18 cellular contexts compared by ENCODE assay signal in genomic region chr1:245090491-245091090, GRCh38.
A peak's percentile ranks its signal among the peaks of the same experiment; 100 is the strongest.
DNase-seq lines count a peak whose midpoint lies in the region; ATAC-seq and TF ChIP-seq lines count a peak whose summit lies in the region.
"Had no signal": no experiment of that assay in that cellular context is flagged by ENCODE, and none has a peak within 500 bp of the region (broad histone marks: within the 10 kb centered on the region; RNA-seq: fewer than 3 reads in every experiment).

No MANE protein-coding gene starts in this region.

- H3K79me2 ChIP-seq in HCT116 (ENCODE audit: insufficient read depth, low read length): no peaks in the 10 kb centered on the region
- no peaks in the 10 kb centered on the region for H3K79me2 ChIP-seq in hepatocyte

- no peak overlapping the region for H2AK5ac ChIP-seq in neuronal stem cell (ENCODE audit: low read depth, low read length)

- no peaks in the 10 kb centered on the region for H3K79me1 ChIP-seq in neuronal stem cell (ENCODE audit: low read depth, low read length)

- TF ChIP-seq RAD21 in HCT116 (IDR thresholded peaks at IDR 0.05; ENCODE audit: low read depth): no peak

- H3K9me3 ChIP-seq in HCT116 (ENCODE audit: control insufficient read depth in 1 of 2, insufficient read depth in 1 of 2, low read depth in 1 of 2, low read length in 2 of 2) (no peaks in the 10 kb centered on the region), hepatocyte (ENCODE audit: low read depth) (no peaks in the 10 kb centered on the region), neuronal stem cell (replicated peaks in 1 of 2; ENCODE audit: control insufficient read depth in 2 of 2, insufficient read depth in 1 of 2, low read depth in 1 of 2, low read length in 2 of 2) (no peaks in the 10 kb centered on the region), heart right ventricle (no peaks in the 10 kb centered on the region)
- H3K9me3 ChIP-seq: SJCRH30 had no signal

- no peak overlapping the region for H3K14ac ChIP-seq in neuronal stem cell (ENCODE audit: low read length)

- H3K9me2 ChIP-seq in HCT116 (ENCODE audit: insufficient read depth): no peaks in the 10 kb centered on the region
- H3K9me2 ChIP-seq in hepatocyte (replicated peaks; ENCODE audit: insufficient read depth): no peaks in the 10 kb centered on the region

- intact Hi-C loops in HCT116 (cut with micrococcal nuclease): no loop called here
- intact Hi-C loops in heart right ventricle (cut with DNase I): no loop called here

- BruUV-seq in HCT116 (replicated peaks; lab: Mats Ljungman, UMichigan): no TSS peak

- H3K27me3 ChIP-seq in HCT116 (ENCODE audit: insufficient read depth, low read length) (no peaks in the 10 kb centered on the region), hepatocyte (no peaks in the 10 kb centered on the region), neuronal stem cell (ENCODE audit: control insufficient read depth in 3 of 3, insufficient read depth in 3 of 3, low read depth in 1 of 3, low read length in 3 of 3) (no peaks in the 10 kb centered on the region), heart right ventricle (no peaks in the 10 kb centered on the region)
- H3K27me3 ChIP-seq: SJCRH30 had no signal

- TF ChIP-seq POLR2A in HCT116 (IDR thresholded peaks at IDR 0.05; ENCODE audit: borderline replicate concordance, extremely low read depth, insufficient read depth, insufficient read length): no peak

- H3K36me3 ChIP-seq in HCT116 (ENCODE audit: control insufficient read depth in 1 of 2, insufficient read depth in 2 of 2, low read length in 2 of 2): no peaks in the 10 kb centered on the region
- H3K36me3 ChIP-seq in hepatocyte (replicated peaks; ENCODE audit: insufficient read depth, low read depth): no peaks in the 10 kb centered on the region
- peaks cover 2 to 5% of the 10 kb centered on the region in 2 donors for H3K36me3 ChIP-seq in neuronal stem cell (replicated peaks in 1 of 2; ENCODE audit: control insufficient read depth in 2 of 2, insufficient read depth in 2 of 2, low read length in 2 of 2)
- peaks cover 0 to 31% (median 3%) of the 10 kb centered on the region in 9 donors for H3K36me3 ChIP-seq in heart right ventricle
- H3K36me3 ChIP-seq: SJCRH30 had no signal

- no peak overlapping the region for H2BK12ac ChIP-seq in neuronal stem cell (ENCODE audit: low read length)

- no peak overlapping the region for H2BK5ac ChIP-seq in neuronal stem cell (ENCODE audit: low read length)

- H2AFZ ChIP-seq in HCT116 (ENCODE audit: low read depth, low read length, poor library complexity, severe bottlenecking) (no peak overlapping the region), hepatocyte (no peak overlapping the region), neuronal stem cell (ENCODE audit: low read length) (no peak overlapping the region)

- H3K27ac ChIP-seq in HCT116 (ENCODE audit: low read depth, low read length) (no peak overlapping the region), VCaP (peak overlapping the region; percentile 73), hepatocyte (peak overlapping the region; percentile 92), neuronal stem cell (replicated peaks; ENCODE audit: low read length) (no peak overlapping the region), heart right ventricle (no peak overlapping the region)
- H3K27ac ChIP-seq: C4-2B, KMS-11, SJCRH30 had no signal

- no peak for ATAC-seq in HCT116
- ATAC-seq in heart right ventricle: no peak

- WGBS in hepatocyte (ENCODE audit: low lambda C conversion rate, missing lambda C conversion rate): 84% methylated on average over 11 of the region's 11 CpGs
- WGBS in neuronal stem cell (ENCODE audit: extremely low coverage in 2 of 2, insufficient read length in 2 of 2, insufficient replicate concordance in 1 of 2), 2 donors: no CpG with 5 or more reads among the region's 11 CpGs
- WGBS in heart right ventricle, 2 donors: 91 to 92% methylated on average over 11 of the region's 11 CpGs

- H4K91ac ChIP-seq in neuronal stem cell (ENCODE audit: low read depth, low read length, poor library complexity): no peak overlapping the region

- no peak overlapping the region for H4K8ac ChIP-seq in neuronal stem cell (ENCODE audit: low read depth, low read length)

- DNase-seq in HCT116 (ENCODE audit: low read depth, low spot score) (no peak), hepatocyte (ENCODE audit: low spot score) (no peak), neuronal stem cell (ENCODE audit: low spot score) (no peak), heart right ventricle (no peak), AG08396 (ENCODE audit: low spot score) (no peak), DMS153 (lab: John Stamatoyannopoulos, UW) (no peak), ecto neural progenitor cell (ENCODE audit: low spot score) (no peak)
- DNase-seq: AML-193, DND-41, HFFc6, MV-4-11, NCI-H187 treated with DMSO at 0.1 percent for 48 hours, NCI-H2227 treated with DMSO at 0.1 percent for 48 hours, NCI-H524, SJCRH30 had no signal

- no peak overlapping the region for H3K4ac ChIP-seq in neuronal stem cell (ENCODE audit: low read length)

- peak overlapping the region; percentile 21 for H3K23ac ChIP-seq in neuronal stem cell (ENCODE audit: low read depth, low read length, poor library complexity)

- H3K4me2 ChIP-seq in HCT116 (ENCODE audit: low read length) (peak overlapping the region; percentile 58; the same call in 1 of the 2 replicates), hepatocyte (no peak overlapping the region), neuronal stem cell (ENCODE audit: insufficient read depth, low read length, poor library complexity, severe bottlenecking) (no peak overlapping the region)
- H3K4me2 ChIP-seq: KMS-11 had no signal

- H4K20me1 ChIP-seq in HCT116 (ENCODE audit: insufficient read depth) (no peaks in the 10 kb centered on the region), hepatocyte (ENCODE audit: insufficient read depth, poor library complexity, severe bottlenecking) (no peaks in the 10 kb centered on the region)

- TF ChIP-seq CTCF in HCT116 (IDR thresholded peaks at IDR 0.05 in 2 of 3, conservative IDR thresholded peaks at IDR 0.05 in 1 of 3; ENCODE audit: borderline replicate concordance in 1 of 3, insufficient read depth in 1 of 3, low read depth in 2 of 3, low read length in 2 of 3) (no peak), VCaP (conservative IDR thresholded peaks at IDR 0.05) (no peak), hepatocyte (IDR thresholded peaks at IDR 0.05; ENCODE audit: poor library complexity) (no peak), heart right ventricle (IDR thresholded peaks at IDR 0.05) (no peak)

- CTCF ChIA-PET in HCT116 (lab: Charles Lee): no interaction called here

- H3K9ac ChIP-seq in HCT116 (ENCODE audit: low read length) (no peak overlapping the region), neuronal stem cell (ENCODE audit: low read depth, low read length, poor library complexity) (no peak overlapping the region)
- H3K9ac ChIP-seq: KMS-11 had no signal

- H3K4me3 ChIP-seq in HCT116 (replicated peaks in 1 of 2; ENCODE audit: low read depth in 1 of 2, low read length in 2 of 2) (no peak overlapping the region), hepatocyte (no peak overlapping the region), neuronal stem cell (ENCODE audit: low read length in 2 of 2) (no peak overlapping the region), heart right ventricle (no peak overlapping the region)
- H3K4me3 ChIP-seq: SJCRH30 had no signal

- POLR2A ChIA-PET in HCT116 (lab: Charles Lee): no interaction called here

- H2BK15ac ChIP-seq in neuronal stem cell (ENCODE audit: low read length): no peak overlapping the region

- H2BK120ac ChIP-seq in neuronal stem cell (ENCODE audit: low read depth, low read length): no peak overlapping the region

- no peak overlapping the region for H3K18ac ChIP-seq in neuronal stem cell (ENCODE audit: low read length)

- RAD21 ChIA-PET in HCT116 (lab: Charles Lee; ENCODE audit: low non-redundant PET in 1 of 2, low total read pairs in 2 of 2, uncharacterized antibody in 2 of 2, unreplicated experiment in 2 of 2): no interaction called here

- peaks cover 14 to 31% of the 10 kb centered on the region in 2 experiments for H3K4me1 ChIP-seq in HCT116 (ENCODE audit: control insufficient read depth in 1 of 2, insufficient read depth in 2 of 2, low read length in 2 of 2)
- H3K4me1 ChIP-seq in hepatocyte (ENCODE audit: insufficient read depth): peaks cover 16% of the 10 kb centered on the region
- peaks cover 1 to 3% of the 10 kb centered on the region in 2 donors for H3K4me1 ChIP-seq in neuronal stem cell (ENCODE audit: control insufficient read depth in 2 of 2, insufficient read depth in 1 of 2, low read depth in 1 of 2, low read length in 2 of 2)
- H3K4me1 ChIP-seq in heart right ventricle: no peaks in the 10 kb centered on the region

TF ChIP-seq in HCT116, 20 proteins besides CTCF, POLR2A, EP300 and RAD21 (continues in another document):
- TF ChIP-seq SRF (IDR thresholded peaks at IDR 0.05; ENCODE audit: low read depth): no peak
- no peak for TF ChIP-seq ZNF274 (IDR thresholded peaks at IDR 0.05; ENCODE audit: low read depth, low read length)
- no peak for TF ChIP-seq CEBPB (IDR thresholded peaks at IDR 0.05; ENCODE audit: low read depth)
- TF ChIP-seq FOSL1 (IDR thresholded peaks at IDR 0.05; ENCODE audit: low read depth): no peak
- no peak for TF ChIP-seq EGR1 (IDR thresholded peaks at IDR 0.05; ENCODE audit: low read depth)
- TF ChIP-seq MAX (IDR thresholded peaks at IDR 0.05): no peak
- TF ChIP-seq ATF3 (IDR thresholded peaks at IDR 0.05): no peak
- TF ChIP-seq ZBTB33 (IDR thresholded peaks at IDR 0.05; ENCODE audit: extremely low read depth, insufficient replicate concordance, low read length): no peak
- no peak for TF ChIP-seq EZH2 (IDR thresholded peaks at IDR 0.05)
- no peak for TF ChIP-seq ZFX (IDR thresholded peaks at IDR 0.05)

Comparison
In these comparisons a context has a peak if more than half of its experiments do, and no peak if none do; other contexts are left out.
1. H3K27ac ChIP-seq: peak in VCaP (single experiment) and hepatocyte (single experiment); none in HCT116 (single experiment), neuronal stem cell (single experiment) and heart right ventricle (0 of 10).